ENCODE assay signal across 9 cellular contexts in genomic region chr5:35777358-35778087, GRCh38.
A peak's percentile ranks its signal among the peaks of the same experiment; 100 is the strongest.
DNase-seq lines count a peak whose midpoint lies in the region; ATAC-seq, FAIRE-seq and TF ChIP-seq lines count a peak whose summit lies in the region.
"Had no signal": no experiment of that assay in that cellular context is flagged by ENCODE, and none has a peak within 500 bp of the region (broad histone marks: within the 10 kb centered on the region; RNA-seq: fewer than 3 reads in every experiment).

No MANE protein-coding gene starts in this region.

- POLR2A ChIA-PET in AG04450 (lab: Yijun Ruan, JAX), result no interaction called here

- H3K27ac ChIP-seq in AG04450 (ENCODE audit: low read depth, low read length), result no peak overlapping the region
- H3K27ac ChIP-seq in prostate gland, result no peak overlapping the region
- H3K27ac ChIP-seq: tibial artery had no signal

- intact Hi-C loops in prostate gland (cut with DNase I), result loop anchor here (5.0 kb wide), 1 partner anchor 150 kb away; no protein-coding TSS in a partner anchor

- no peaks in the 10 kb centered on the region for H3K36me3 ChIP-seq in prostate gland
- H3K36me3 ChIP-seq: tibial artery had no signal

- H3K9me3 ChIP-seq in AG04450 (ENCODE audit: control insufficient read depth, insufficient read depth, low read length) (no peaks in the 10 kb centered on the region), prostate gland (no peaks in the 10 kb centered on the region)
- H3K9me3 ChIP-seq: tibial artery had no signal

- TF ChIP-seq CTCF in AG04450 (IDR thresholded peaks at IDR 0.05; ENCODE audit: low read depth, low read length) (peak; percentile 70), prostate gland (IDR thresholded peaks at IDR 0.05) (peak; percentile 26 to 60 (median 54))

- no peaks in the 10 kb centered on the region for H3K4me1 ChIP-seq in prostate gland (replicated peaks)
- H3K4me1 ChIP-seq: tibial artery had no signal

- WGBS in prostate gland, result 45% methylated on average over 9 of the region's 9 CpGs

- TF ChIP-seq POLR2A in prostate gland (IDR thresholded peaks at IDR 0.05), result no peak

- DNase-seq in AG04450 (ENCODE audit: low read depth, low spot score) (peak; percentile 48), GM19239 (ENCODE audit: insufficient read length, low spot score) (no peak), NCI-H1048 (lab: John Stamatoyannopoulos, UW) (peak; percentile 54), SK-N-DZ (ENCODE audit: low spot score) (peak; percentile 49), globus pallidus (ENCODE audit: low spot score) (peak; percentile 71), prostate gland (ENCODE audit: low spot score) (peak; percentile 76)
- peak; percentile 70 for DNase-seq in activated gamma-delta T cell treated with anti-CD3 and anti-CD28 coated beads, Interleukin-2, amount 50 U/mL, for 16 hours (ENCODE audit: low read depth)

- ATAC-seq in GM19397 (IDR thresholded peaks at IDR 0.05; ENCODE audit: unreplicated experiment), result no peak

- H3K4me3 ChIP-seq in AG04450 (ENCODE audit: low read depth, low read length) (no peak overlapping the region), prostate gland (no peak overlapping the region)
- H3K4me3 ChIP-seq: tibial artery had no signal

- CTCF ChIA-PET in AG04450 (lab: Charles Lee), result interaction anchor here (0.6 to 4.8 kb wide), 17 partner anchors 8 to 688 kb away, joined by 3 to 33 read pairs (median 5); partner anchors contain the start of gene IL7R

- H3K27me3 ChIP-seq in AG04450 (ENCODE audit: control insufficient read depth, insufficient read depth, low read length) (no peaks in the 10 kb centered on the region), prostate gland (replicated peaks; ENCODE audit: insufficient read depth) (no peaks in the 10 kb centered on the region)
- H3K27me3 ChIP-seq: tibial artery had no signal

- peak; percentile 84 for FAIRE-seq in GM19239 (lab: Jason Lieb, UNC)
